35 cellular contexts compared by ENCODE assay signal in the genomic region with DNA sequence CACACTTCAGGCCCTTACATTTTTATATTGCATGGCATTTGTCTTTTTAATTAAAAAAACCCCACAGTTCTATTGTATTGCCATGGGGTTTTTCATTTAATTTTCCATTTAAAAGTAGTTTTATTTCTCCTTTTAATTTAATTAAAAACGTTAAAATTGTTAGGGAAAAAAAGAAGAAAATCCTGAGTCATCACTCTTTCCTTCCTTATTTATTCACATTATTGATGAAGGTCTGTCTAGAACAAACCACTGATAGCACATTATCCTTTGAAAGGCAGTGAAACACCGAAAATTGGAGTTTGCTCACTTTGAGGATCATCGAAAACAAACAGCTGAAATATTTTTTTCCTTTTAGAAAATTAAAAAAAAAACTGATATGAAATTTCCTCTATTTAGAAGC.
DNase-seq lines count a peak whose midpoint lies in the region; ATAC-seq, FAIRE-seq and TF ChIP-seq lines count a peak whose summit lies in the region.
"Had no signal": no experiment of that assay in that cellular context is flagged by ENCODE, and none has a peak within 500 bp of the region (broad histone marks: within the 10 kb centered on the region; RNA-seq: fewer than 3 reads in every experiment).

No MANE protein-coding gene starts in this region.

- H3K9me3 Mint-ChIP-seq in stimulated activated memory B cell treated with anti-CD40 and anti-IgM and Interleukin-4, amounts not matched to agents 10 μg/mL and 1 μg/mL and 100 μg/mL, for 72 hours: peaks cover 2% of the 10 kb centered on the region
- H3K9me3 Mint-ChIP-seq in CD4-positive, alpha-beta memory T cell: peaks cover 0 to 8% (median 2%) of the 10 kb centered on the region in 8 donors
- H3K9me3 Mint-ChIP-seq: CD8-positive, alpha-beta T cell had no signal

- FAIRE-seq in HepG2 (lab: Jason Lieb, UNC) (no peak), A549 (lab: Jason Lieb, UNC) (no peak), kidney (lab: Jason Lieb, UNC) (peak; percentile 45)
- FAIRE-seq: A204.1, D721Med had no signal

- H3K14ac ChIP-seq in IMR-90 (replicated peaks; ENCODE audit: low read depth, low read length): no peak overlapping the region

- WGBS in HepG2 (ENCODE audit: low lambda C conversion rate): 0% methylated on average over 3 of the region's 3 CpGs
- 32% methylated on average over 3 of the region's 3 CpGs for WGBS in right lobe of liver (ENCODE audit: insufficient coverage, low coverage, low lambda C conversion rate, missing lambda C conversion rate)
- WGBS in A549 (ENCODE audit: missing lambda C conversion rate): 42% methylated on average over 3 of the region's 3 CpGs
- no CpG with 5 or more reads among the region's 3 CpGs for WGBS in IMR-90 (ENCODE audit: extremely low coverage in 2 of 2, insufficient read length in 1 of 2), 2 experiments

- H3K79me1 ChIP-seq in IMR-90 (ENCODE audit: low read depth in 1 of 2, low read length in 2 of 2): no peaks in the 10 kb centered on the region

- no peaks in the 10 kb centered on the region for H3K79me2 ChIP-seq in HepG2 (ENCODE audit: insufficient read depth, low read length)

- H2AK5ac ChIP-seq in IMR-90 (ENCODE audit: low read depth, low read length): no peak overlapping the region

- no peak for TF ChIP-seq CTCF in HepG2 (CRISPR knock-in tag; IDR thresholded peaks at IDR 0.05)
- TF ChIP-seq CTCF in right lobe of liver (IDR thresholded peaks at IDR 0.05): no peak
- TF ChIP-seq CTCF in A549 (IDR thresholded peaks at IDR 0.05): no peak
- TF ChIP-seq CTCF in IMR-90 (conservative IDR thresholded peaks at IDR 0.05; ENCODE audit: low read depth, low read length): no peak
- TF ChIP-seq CTCF in kidney (IDR thresholded peaks at IDR 0.05; ENCODE audit: borderline replicate concordance, extremely low read depth, insufficient read depth): no peak

- no peaks in the 10 kb centered on the region for H3K4me1 Mint-ChIP-seq in stimulated activated memory B cell treated with anti-CD40 and anti-IgM and Interleukin-4, amounts not matched to agents 10 μg/mL and 1 μg/mL and 100 μg/mL, for 72 hours
- no peaks in the 10 kb centered on the region for H3K4me1 Mint-ChIP-seq in CD4-positive, alpha-beta memory T cell
- H3K4me1 Mint-ChIP-seq: B cell; CD14-positive monocyte; CD4-positive, CD25-positive, alpha-beta regulatory T cell; CD8-positive, alpha-beta memory T cell had no signal

- TF ChIP-seq EP300 in HepG2 (IDR thresholded peaks at IDR 0.05; ENCODE audit: low read depth in 2 of 2, low read length in 2 of 2) (no peak), HepG2 (CRISPR knock-in tag; IDR thresholded peaks at IDR 0.05; ENCODE audit: borderline replicate concordance) (no peak), A549 (IDR thresholded peaks at IDR 0.05) (no peak)

- no peak overlapping the region for H2BK120ac ChIP-seq in IMR-90 (ENCODE audit: low read depth, low read length)

- no peaks in the 10 kb centered on the region for H3K36me3 Mint-ChIP-seq in stimulated activated memory B cell treated with anti-CD40 and anti-IgM and Interleukin-4, amounts not matched to agents 10 μg/mL and 1 μg/mL and 100 μg/mL, for 72 hours
- no peaks in the 10 kb centered on the region for H3K36me3 Mint-ChIP-seq in CD4-positive, alpha-beta memory T cell
- H3K36me3 Mint-ChIP-seq: CD14-positive monocyte; CD4-positive, CD25-positive, alpha-beta regulatory T cell; CD8-positive, alpha-beta memory T cell; CD8-positive, alpha-beta T cell had no signal

- POLR2A ChIA-PET in HepG2 (lab: Yijun Ruan, JAX) (no interaction called here), A549 (lab: Yijun Ruan, JAX) (no interaction called here), IMR-90 (lab: Charles Lee; ENCODE audit: unreplicated experiment) (no interaction called here)
- POLR2A ChIA-PET in CD4-positive, alpha-beta memory T cell (lab: Charles Lee; ENCODE audit: partially characterized antibody): no interaction called here

- no peak overlapping the region for H3K18ac ChIP-seq in IMR-90 (ENCODE audit: low read depth, low read length)

- H4K20me1 ChIP-seq in HepG2 (ENCODE audit: insufficient read depth, low read length) (no peaks in the 10 kb centered on the region), IMR-90 (ENCODE audit: insufficient read depth, low read length) (no peaks in the 10 kb centered on the region)
- H4K20me1 ChIP-seq: BLaER1; BLaER1 treated with 17β-estradiol and CSF1 and Interleukin-3, amounts not matched to agents 10 nM and 100 nM had no signal

- H3K4me2 ChIP-seq in HepG2 (ENCODE audit: low read depth, low read length) (no peak overlapping the region), A549 (no peak overlapping the region), IMR-90 (ENCODE audit: low read depth, low read length) (no peak overlapping the region)
- H3K4me2 ChIP-seq: BLaER1 had no signal

- no peaks in the 10 kb centered on the region for H3K36me3 ChIP-seq in HepG2 (replicated peaks in 1 of 2; ENCODE audit: control insufficient read depth in 1 of 2, insufficient read depth in 2 of 2, low read length in 2 of 2)
- no peaks in the 10 kb centered on the region for H3K36me3 ChIP-seq in right lobe of liver
- no peaks in the 10 kb centered on the region for H3K36me3 ChIP-seq in IMR-90 (ENCODE audit: control insufficient read depth, insufficient read depth, low read length)
- no peaks in the 10 kb centered on the region for H3K36me3 ChIP-seq in kidney (ENCODE audit: control insufficient read depth in 1 of 2, insufficient read depth in 2 of 2, low read length in 2 of 2)
- no peaks in the 10 kb centered on the region for H3K36me3 ChIP-seq in CD4-positive, alpha-beta memory T cell (ENCODE audit: insufficient read depth, low read length)
- H3K36me3 ChIP-seq: BE2C; BLaER1; BLaER1 treated with 17β-estradiol and CSF1 and Interleukin-3, amounts not matched to agents 10 nM and 100 nM had no signal

- no peak for TF ChIP-seq POLR2A in HepG2 (IDR thresholded peaks at IDR 0.05; ENCODE audit: insufficient read depth in 1 of 2, low read depth in 2 of 2, low read length in 2 of 2)
- TF ChIP-seq POLR2A in right lobe of liver (IDR thresholded peaks at IDR 0.05): no peak
- no peak for TF ChIP-seq POLR2A in A549 (IDR thresholded peaks at IDR 0.05; ENCODE audit: low read length)
- no peak for TF ChIP-seq POLR2A in IMR-90 (IDR thresholded peaks at IDR 0.05; ENCODE audit: low read depth, low read length)

- no peak overlapping the region for H4K8ac ChIP-seq in IMR-90 (ENCODE audit: low read depth in 2 of 2, low read length in 2 of 2)

- no peak overlapping the region for H3K27ac Mint-ChIP-seq in stimulated activated memory B cell treated with anti-CD40 and anti-IgM and Interleukin-4, amounts not matched to agents 10 μg/mL and 1 μg/mL and 100 μg/mL, for 72 hours
- H3K27ac Mint-ChIP-seq in CD4-positive, alpha-beta memory T cell: no peak overlapping the region
- H3K27ac Mint-ChIP-seq: B cell; CD14-positive monocyte; CD4-positive, alpha-beta T cell; CD4-positive, CD25-positive, alpha-beta regulatory T cell; CD8-positive, alpha-beta memory T cell; CD8-positive, alpha-beta T cell had no signal

- no peak overlapping the region for H4K91ac ChIP-seq in IMR-90 (ENCODE audit: insufficient read depth, low read depth, low read length)

- CTCF ChIA-PET in HepG2 (lab: Yijun Ruan, JAX; ENCODE audit: low intra/inter-chr PET ratio, low total read pairs): no interaction called here
- CTCF ChIA-PET in A549 (lab: Yijun Ruan, JAX): no interaction called here
- CTCF ChIA-PET in IMR-90 (lab: Yijun Ruan, JAX): no interaction called here
- CTCF ChIA-PET in CD4-positive, alpha-beta memory T cell (lab: Charles Lee; ENCODE audit: partially characterized antibody): no interaction called here

- no peaks in the 10 kb centered on the region for H3K27me3 Mint-ChIP-seq in stimulated activated memory B cell treated with anti-CD40 and anti-IgM and Interleukin-4, amounts not matched to agents 10 μg/mL and 1 μg/mL and 100 μg/mL, for 72 hours
- H3K27me3 Mint-ChIP-seq in CD4-positive, alpha-beta memory T cell: no peaks in the 10 kb centered on the region
- H3K27me3 Mint-ChIP-seq: B cell; CD4-positive, alpha-beta T cell; CD4-positive, CD25-positive, alpha-beta regulatory T cell had no signal

- no peak overlapping the region for H2AK9ac ChIP-seq in IMR-90 (replicated peaks; ENCODE audit: low read depth, low read length, poor library complexity)

- no peak overlapping the region for H2BK15ac ChIP-seq in IMR-90 (ENCODE audit: low read depth, low read length)

- H3K9me1 ChIP-seq in IMR-90 (ENCODE audit: insufficient read depth, low read length): no peaks in the 10 kb centered on the region

- H3K27ac ChIP-seq in HepG2 (ENCODE audit: extremely low read length, insufficient read depth, low read length) (no peak overlapping the region), right lobe of liver (no peak overlapping the region), A549 (no peak overlapping the region), IMR-90 (ENCODE audit: insufficient read depth, low read length) (no peak overlapping the region), kidney (ENCODE audit: low read depth in 2 of 2, low read length in 2 of 2) (no peak overlapping the region)
- no peak overlapping the region for H3K27ac ChIP-seq in CD4-positive, alpha-beta memory T cell (ENCODE audit: low read depth, low read length)
- H3K27ac ChIP-seq: 22Rv1; BLaER1; BLaER1 treated with 17β-estradiol and CSF1 and Interleukin-3, amounts not matched to agents 10 nM and 100 nM; C4-2B had no signal

- no peak overlapping the region for H3K4me3 Mint-ChIP-seq in stimulated activated memory B cell treated with anti-CD40 and anti-IgM and Interleukin-4, amounts not matched to agents 10 μg/mL and 1 μg/mL and 100 μg/mL, for 72 hours
- H3K4me3 Mint-ChIP-seq in CD4-positive, alpha-beta memory T cell: no peak overlapping the region
- H3K4me3 Mint-ChIP-seq: B cell; CD14-positive monocyte; CD4-positive, alpha-beta T cell; CD4-positive, CD25-positive, alpha-beta regulatory T cell; CD8-positive, alpha-beta memory T cell; CD8-positive, alpha-beta T cell had no signal

- dilution Hi-C loops in IMR-90 (cut with HindIII; ENCODE audit: low sequenced_read_pairs, unreplicated experiment): no loop called here

- in situ Hi-C loops in HepG2 (cut with HindIII; ENCODE audit: extremely low pct_ligation_motif_present, low pct_unique_long_range_greater_than_20kb) (no loop called here), IMR-90 (cut with MboI; ENCODE audit: low sequenced_read_pairs) (no loop called here)

- DNase-seq in HepG2 (ENCODE audit: low spot score) (no peak), right lobe of liver (no peak), A549 (ENCODE audit: low read depth in 1 of 2, low spot score in 1 of 2) (no peak), IMR-90 (no peak), kidney (no peak)
- no peak for DNase-seq in CD4-positive, alpha-beta memory T cell
- DNase-seq: 8988T; ACHN; AML-193; BE2C; C1 segment of cervical spinal cord; Caco-2; Calu3; CD4-positive, alpha-beta T cell; CD4-positive, CD25-positive, alpha-beta regulatory T cell; CD8-positive, alpha-beta memory T cell; CD8-positive, alpha-beta T cell; COR-L47; DMS 273 treated with DMSO at 0.1 percent for 48 hours; DMS153; DMS53; DMS79; DMS79 treated with DMSO at 0.1 percent for 48 hours; DND-41; EL had no signal

- no peak overlapping the region for H2BK5ac ChIP-seq in IMR-90 (ENCODE audit: low read depth, low read length, poor library complexity, severe bottlenecking)

- no peak overlapping the region for H2AFZ ChIP-seq in HepG2 (ENCODE audit: low read length)
- H2AFZ ChIP-seq in IMR-90 (replicated peaks; ENCODE audit: low read length, poor library complexity): no peak overlapping the region

- no peak for TF ChIP-seq RAD21 in HepG2 (CRISPR knock-in tag; IDR thresholded peaks at IDR 0.05)
- TF ChIP-seq RAD21 in A549 (conservative IDR thresholded peaks at IDR 0.05 in 1 of 2, IDR thresholded peaks at IDR 0.05 in 1 of 2): no peak
- TF ChIP-seq RAD21 in IMR-90 (IDR thresholded peaks at IDR 0.05; ENCODE audit: low read length): no peak

- H3K23ac ChIP-seq in IMR-90 (ENCODE audit: low read depth, low read length): no peak overlapping the region

- no peak overlapping the region for H3K56ac ChIP-seq in IMR-90 (ENCODE audit: extremely low read depth, insufficient read depth, low read length)

- H3K4ac ChIP-seq in IMR-90 (ENCODE audit: low read depth, low read length): no peak overlapping the region

- H2BK20ac ChIP-seq in IMR-90 (ENCODE audit: low read depth, low read length): no peak overlapping the region

- intact Hi-C loops in HepG2 (cut with micrococcal nuclease; ENCODE audit: unreplicated experiment): no loop called here
- intact Hi-C loops in right lobe of liver (cut with DNase I): no loop called here
- intact Hi-C loops in IMR-90 (cut with micrococcal nuclease): no loop called here
- intact Hi-C loops in kidney (cut with DNase I): no loop called here
- intact Hi-C loops in CD4-positive, alpha-beta memory T cell (cut with micrococcal nuclease): no loop called here

- H3K27me3 ChIP-seq in HepG2 (ENCODE audit: control insufficient read depth in 1 of 2, insufficient read depth in 2 of 2, low read length in 2 of 2): no peaks in the 10 kb centered on the region
- H3K27me3 ChIP-seq in right lobe of liver: no peaks in the 10 kb centered on the region
- no peaks in the 10 kb centered on the region for H3K27me3 ChIP-seq in IMR-90 (ENCODE audit: control insufficient read depth, insufficient read depth, low read length)
- H3K27me3 ChIP-seq in CD4-positive, alpha-beta memory T cell (ENCODE audit: insufficient read depth, low read length): no peaks in the 10 kb centered on the region
- H3K27me3 ChIP-seq: BE2C; BLaER1; BLaER1 treated with 17β-estradiol and CSF1 and Interleukin-3, amounts not matched to agents 10 nM and 100 nM had no signal

- BruUV-seq in HepG2 (replicated peaks; lab: Mats Ljungman, UMichigan) (no TSS peak), IMR-90 (replicated peaks; lab: Mats Ljungman, UMichigan) (no TSS peak)

- H3K4me1 ChIP-seq in HepG2 (ENCODE audit: insufficient read depth, low read length) (no peaks in the 10 kb centered on the region), right lobe of liver (no peaks in the 10 kb centered on the region), A549 (no peaks in the 10 kb centered on the region), IMR-90 (ENCODE audit: control insufficient read depth, insufficient read depth, low read length) (no peaks in the 10 kb centered on the region), kidney (ENCODE audit: control insufficient read depth in 1 of 2, insufficient read depth in 1 of 2, low read depth in 1 of 2, low read length in 2 of 2) (no peaks in the 10 kb centered on the region)
- no peaks in the 10 kb centered on the region for H3K4me1 ChIP-seq in CD4-positive, alpha-beta memory T cell (ENCODE audit: insufficient read depth, low read length)
- H3K4me1 ChIP-seq: BE2C, Caco-2 had no signal

- H3K4me3 ChIP-seq in HepG2 (replicated peaks in 1 of 3; ENCODE audit: insufficient read depth in 1 of 3, low read depth in 2 of 3, low read length in 3 of 3) (no peak overlapping the region), right lobe of liver (no peak overlapping the region), A549 (no peak overlapping the region), IMR-90 (ENCODE audit: insufficient read depth, low read depth, low read length) (no peak overlapping the region), kidney (ENCODE audit: low read length in 2 of 2) (no peak overlapping the region)
- no peak overlapping the region for H3K4me3 ChIP-seq in CD4-positive, alpha-beta memory T cell (ENCODE audit: low read length in 2 of 2)
- H3K4me3 ChIP-seq: BLaER1; BLaER1 treated with 17β-estradiol and CSF1 and Interleukin-3, amounts not matched to agents 10 nM and 100 nM had no signal

- H3K9ac ChIP-seq in HepG2 (ENCODE audit: insufficient read depth, low read depth, low read length) (no peak overlapping the region), IMR-90 (ENCODE audit: low read depth, low read length) (no peak overlapping the region), kidney (ENCODE audit: low read length in 2 of 2) (no peak overlapping the region)
- H3K9ac ChIP-seq: BLaER1; BLaER1 treated with 17β-estradiol and CSF1 and Interleukin-3, amounts not matched to agents 10 nM and 100 nM had no signal

- H4K5ac ChIP-seq in IMR-90 (ENCODE audit: low read depth, low read length): no peak overlapping the region

- ATAC-seq in HepG2 (no peak), right lobe of liver (no peak), A549 (no peak), IMR-90 (ENCODE audit: low read depth) (no peak), GM21447 (IDR thresholded peaks at IDR 0.05; ENCODE audit: unreplicated experiment) (no peak)
- no peak for ATAC-seq in stimulated activated memory B cell treated with anti-CD40 and anti-IgM and Interleukin-4, amounts not matched to agents 10 μg/mL and 1 μg/mL and 100 μg/mL, for 72 hours
- ATAC-seq: CD8-positive, alpha-beta T cell had no signal

- no peaks in the 10 kb centered on the region for H3K9me3 ChIP-seq in HepG2 (ENCODE audit: low read length)
- no peaks in the 10 kb centered on the region for H3K9me3 ChIP-seq in right lobe of liver
- H3K9me3 ChIP-seq in A549: no peaks in the 10 kb centered on the region
- H3K9me3 ChIP-seq in IMR-90 (ENCODE audit: control insufficient read depth, insufficient read depth, low read length): no peaks in the 10 kb centered on the region
- H3K9me3 ChIP-seq in kidney (ENCODE audit: control insufficient read depth in 1 of 2, low read length in 2 of 2): no peaks in the 10 kb centered on the region
- no peaks in the 10 kb centered on the region for H3K9me3 ChIP-seq in CD4-positive, alpha-beta memory T cell (ENCODE audit: control insufficient read depth in 1 of 2, low read length in 2 of 2)
- H3K9me3 ChIP-seq: BE2C, BLaER1, Caco-2 had no signal
